Comparison of ENCODE assay signal across 25 cellular contexts in genomic region chr7:121271098-121271497, GRCh38. TPM values are rescaled to one million over a fixed set of nuclear protein-coding genes. Genes with fewer than 3 reads are reported as not detected.
"Had no signal": no experiment of that assay in that cellular context is flagged by ENCODE, and none has a peak within 500 bp of the region (broad histone marks: within the 10 kb centered on the region; RNA-seq: fewer than 3 reads in every experiment).

No MANE protein-coding gene starts in this region.

- H3K36me3 ChIP-seq: left lung, lower lobe of right lung had no signal

- H3K27ac ChIP-seq: coronary artery, dorsolateral prefrontal cortex, esophagus muscularis mucosa, foreskin keratinocyte, gastroesophageal sphincter, heart left ventricle, hepatocyte, left lung, lower lobe of right lung had no signal

- DNase-seq: dermis blood vessel endothelial cell; dorsolateral prefrontal cortex; effector CD4-positive, alpha-beta T cell; effector memory CD4-positive, alpha-beta T cell; foreskin keratinocyte; heart left ventricle; hypothalamus; immature natural killer cell; islet precursor cell; kidney; kidney glomerular epithelial cell; left lung; left ventricle myocardium superior; lower lobe of right lung; mesenchymal stem cell had no signal

- H3K4me3 ChIP-seq: coronary artery, dorsolateral prefrontal cortex, esophagus muscularis mucosa, gastroesophageal sphincter, heart left ventricle, hepatocyte, left lung, lower lobe of right lung had no signal

- FAIRE-seq: colon, endothelial cell of umbilical vein, frontal cortex, kidney had no signal

- H3K9me3 ChIP-seq: esophagus muscularis mucosa, gastroesophageal sphincter, heart left ventricle, lower lobe of right lung had no signal

- H3K4me1 ChIP-seq: esophagus muscularis mucosa, foreskin keratinocyte, gastroesophageal sphincter, heart left ventricle, left lung, lower lobe of right lung had no signal

- H3K27me3 ChIP-seq: esophagus muscularis mucosa, foreskin keratinocyte, gastroesophageal sphincter, heart left ventricle, hepatocyte, left lung had no signal

- ATAC-seq: foreskin keratinocyte, gastroesophageal sphincter, heart left ventricle, left lung, left ventricle myocardium superior, lower lobe of right lung had no signal

RNA-seq across cellular contexts. Expression of gene WNT16, which starts 57.7 kb away (rescaled TPM):
- total RNA-seq: dermis blood vessel endothelial cell, endothelial cell of umbilical vein, epithelial cell of proximal tubule, foreskin keratinocyte, kidney, left lung, left ventricle myocardium superior, lower lobe of right lung, lung microvascular endothelial cell, mesenteric fat pad had no signal
- polyA plus RNA-seq: endothelial cell of umbilical vein, foreskin keratinocyte, heart left ventricle, immature natural killer cell had no signal
